In the genomic region with DNA sequence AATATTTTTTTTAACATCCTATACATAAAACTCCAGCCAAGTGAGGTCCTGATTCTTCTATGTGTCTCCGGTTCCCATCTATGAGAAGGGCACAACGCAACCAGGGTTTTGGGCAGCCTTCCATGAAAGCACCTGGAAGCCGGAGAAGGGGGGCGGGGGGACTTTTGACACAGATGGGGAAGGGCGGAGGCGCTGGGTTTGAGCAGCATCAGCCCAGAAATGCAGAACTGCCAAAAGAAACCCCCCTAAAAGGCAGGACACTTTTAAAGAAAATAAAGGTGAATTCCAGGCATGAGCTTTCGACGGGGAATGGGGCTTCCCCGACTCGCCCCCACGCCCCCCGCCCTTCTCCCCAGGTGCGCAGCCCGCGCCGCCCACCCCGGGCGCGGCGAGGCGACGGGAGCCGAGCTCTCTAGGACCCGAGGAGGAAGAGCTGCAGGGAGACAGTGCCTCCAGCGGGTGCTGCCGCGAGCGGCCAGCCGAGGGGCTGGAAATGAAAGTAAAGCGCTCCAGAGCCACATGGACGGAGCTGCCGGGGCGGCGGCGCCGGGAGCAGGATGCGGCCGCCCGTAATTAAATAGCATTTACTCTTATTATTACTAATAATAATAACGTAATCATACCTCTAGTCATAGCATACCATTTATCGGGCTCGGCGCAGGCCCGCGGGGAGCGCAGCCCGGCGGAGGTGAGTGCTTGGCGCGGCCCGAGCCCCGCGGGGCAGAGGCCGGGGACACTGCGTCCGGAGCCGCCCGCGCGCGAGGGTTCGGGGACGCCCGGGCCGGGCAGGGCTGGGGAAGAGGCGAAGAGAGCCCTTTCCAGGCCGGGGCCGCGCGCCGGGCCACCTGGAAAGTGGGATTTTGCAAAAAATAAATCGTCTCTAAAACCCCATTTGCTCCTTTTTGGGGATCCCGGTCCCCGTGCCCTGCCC, we compare ENCODE assay signal across 8 cellular contexts. TPM values are rescaled to one million over a fixed set of nuclear protein-coding genes. Genes with fewer than 3 reads are reported as not detected.
A peak's percentile ranks its signal among the peaks of the same experiment; 100 is the strongest.
DNase-seq lines count a peak whose midpoint lies in the region; ATAC-seq and TF ChIP-seq lines count a peak whose summit lies in the region.

A gene with protein sequence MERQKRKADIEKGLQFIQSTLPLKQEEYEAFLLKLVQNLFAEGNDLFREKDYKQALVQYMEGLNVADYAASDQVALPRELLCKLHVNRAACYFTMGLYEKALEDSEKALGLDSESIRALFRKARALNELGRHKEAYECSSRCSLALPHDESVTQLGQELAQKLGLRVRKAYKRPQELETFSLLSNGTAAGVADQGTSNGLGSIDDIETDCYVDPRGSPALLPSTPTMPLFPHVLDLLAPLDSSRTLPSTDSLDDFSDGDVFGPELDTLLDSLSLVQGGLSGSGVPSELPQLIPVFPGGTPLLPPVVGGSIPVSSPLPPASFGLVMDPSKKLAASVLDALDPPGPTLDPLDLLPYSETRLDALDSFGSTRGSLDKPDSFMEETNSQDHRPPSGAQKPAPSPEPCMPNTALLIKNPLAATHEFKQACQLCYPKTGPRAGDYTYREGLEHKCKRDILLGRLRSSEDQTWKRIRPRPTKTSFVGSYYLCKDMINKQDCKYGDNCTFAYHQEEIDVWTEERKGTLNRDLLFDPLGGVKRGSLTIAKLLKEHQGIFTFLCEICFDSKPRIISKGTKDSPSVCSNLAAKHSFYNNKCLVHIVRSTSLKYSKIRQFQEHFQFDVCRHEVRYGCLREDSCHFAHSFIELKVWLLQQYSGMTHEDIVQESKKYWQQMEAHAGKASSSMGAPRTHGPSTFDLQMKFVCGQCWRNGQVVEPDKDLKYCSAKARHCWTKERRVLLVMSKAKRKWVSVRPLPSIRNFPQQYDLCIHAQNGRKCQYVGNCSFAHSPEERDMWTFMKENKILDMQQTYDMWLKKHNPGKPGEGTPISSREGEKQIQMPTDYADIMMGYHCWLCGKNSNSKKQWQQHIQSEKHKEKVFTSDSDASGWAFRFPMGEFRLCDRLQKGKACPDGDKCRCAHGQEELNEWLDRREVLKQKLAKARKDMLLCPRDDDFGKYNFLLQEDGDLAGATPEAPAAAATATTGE (plus strand): TSS at position 441 of the 931 bp plus-strand sequence. CDS start 19,136 bp downstream, outside the sequence.

- H3K9me3 ChIP-seq in neural progenitor cell (ENCODE audit: low read depth), result no peaks in the 10 kb centered on the region

- H3K9ac ChIP-seq in neural progenitor cell, result peak within 1 kb of the TSS; percentile 91

- H3K4me2 ChIP-seq in GM23338 (peak within 1 kb of the TSS; percentile 93), neural progenitor cell (peak within 1 kb of the TSS; percentile 82)

- H3K4me1 ChIP-seq in GM23338 (ENCODE audit: insufficient read depth), result peaks cover 15% of the 10 kb centered on the region
- peaks cover 10% of the 10 kb centered on the region for H3K4me1 ChIP-seq in neural progenitor cell

- H3K4me3 ChIP-seq in GM23338 (peak within 1 kb of the TSS; percentile 95), foreskin fibroblast (ENCODE audit: low read depth in 1 of 2, low read length in 2 of 2) (peak within 1 kb of the TSS; percentile 77 to 94), neural progenitor cell (peak within 1 kb of the TSS; percentile 97)

- H4K20me1 ChIP-seq in GM23338 (replicated peaks; ENCODE audit: insufficient read depth) (peaks cover 10% of the 10 kb centered on the region), neural progenitor cell (ENCODE audit: low read depth) (no peaks in the 10 kb centered on the region)

- no peaks in the 10 kb centered on the region for H3K27me3 ChIP-seq in GM23338 (ENCODE audit: insufficient read depth)
- no peaks in the 10 kb centered on the region for H3K27me3 ChIP-seq in neural progenitor cell

- 0 out of 2 replicates have a peak within 1 kb of the TSS, but pooled peaks have one; percentile 66 for H3K27ac ChIP-seq in GM23338 (ENCODE audit: low read depth)
- peak within 1 kb of the TSS; percentile 7 for H3K27ac ChIP-seq in neural progenitor cell

- H3K79me2 ChIP-seq in GM23338 (replicated peaks; ENCODE audit: insufficient read depth) (peaks cover 52% of the 10 kb centered on the region), neural progenitor cell (ENCODE audit: low read depth) (peaks cover 57% of the 10 kb centered on the region)

- H3K27me3 Mint-ChIP-seq in GM23338 (ENCODE audit: insufficient read depth, low read depth, poor library complexity), result peaks cover 14% of the 10 kb centered on the region
- H3K27me3 Mint-ChIP-seq in neural progenitor cell (ENCODE audit: insufficient read depth, low read depth), result no peaks in the 10 kb centered on the region

- ATAC-seq in GM23338, result peak; percentile 95

- H3F3A ChIP-seq in GM23338 (replicated peaks; ENCODE audit: low read depth) (0 out of 2 replicates have a peak, but pooled peaks cover 6% of the 10 kb centered on the region), neural progenitor cell (ENCODE audit: low read depth) (peaks cover 14% of the 10 kb centered on the region)

- H3K4me1 Mint-ChIP-seq in GM23338 (peaks cover 20% of the 10 kb centered on the region), neural progenitor cell (peaks cover 14% of the 10 kb centered on the region)

- H3K36me3 Mint-ChIP-seq in GM23338 (ENCODE audit: low read depth), result peaks cover 21% of the 10 kb centered on the region
- H3K36me3 Mint-ChIP-seq in neural progenitor cell, result peaks cover 3% of the 10 kb centered on the region

- no peaks in the 10 kb centered on the region for H3K9me2 ChIP-seq in GM23338 (ENCODE audit: insufficient read depth)

- peak within 1 kb of the TSS; percentile 5 for H2AFZ ChIP-seq in GM23338
- peak within 1 kb of the TSS; percentile 87 for H2AFZ ChIP-seq in neural progenitor cell (replicated peaks)

- H3K27ac Mint-ChIP-seq in GM23338, result no peak within 1 kb of the TSS
- no peak within 1 kb of the TSS for H3K27ac Mint-ChIP-seq in neural progenitor cell

- H3K9me3 Mint-ChIP-seq in GM23338 (peaks cover 3% of the 10 kb centered on the region; the same call in 1 of the 3 replicates), neural progenitor cell (no peaks in the 10 kb centered on the region)

- H3K4me3 Mint-ChIP-seq in GM23338 (peak within 1 kb of the TSS; percentile 72), neural progenitor cell (peak within 1 kb of the TSS; percentile 91)

- TF ChIP-seq CTCF in GM23338 (conservative IDR thresholded peaks at IDR 0.05; ENCODE audit: low read depth in 2 of 2) (peak; percentile 27 to 40), foreskin fibroblast (IDR thresholded peaks at IDR 0.05; ENCODE audit: low read depth, low read length) (peak; percentile 58), neural progenitor cell (IDR thresholded peaks at IDR 0.05) (peak; percentile 60)

- H3K36me3 ChIP-seq in GM23338 (ENCODE audit: insufficient read depth) (no peaks in the 10 kb centered on the region), neural progenitor cell (no peaks in the 10 kb centered on the region)

- DNase-seq in EL, result peak; percentile 82
- peak; percentile 92 for DNase-seq in GM23338 (ENCODE audit: low spot score)
- peak; percentile 78 for DNase-seq in LHCN-M2 (ENCODE audit: low read depth)
- DNase-seq in SHP77 (lab: John Stamatoyannopoulos, UW), result peak; percentile 82 to 93
- DNase-seq in activated gamma-delta T cell (lab: John Stamatoyannopoulos, UW), result peak; percentile 75
- peak; percentile 78 to 93 for DNase-seq in foreskin fibroblast
- DNase-seq in neural progenitor cell (ENCODE audit: low spot score), result peak; percentile 91
- DNase-seq in stromal cell of bone marrow (ENCODE audit: low read depth), result peak; percentile 72

TF ChIP-seq in GM23338, 12 proteins besides CTCF, POLR2A, EP300 and RAD21 (continues in another document):
- TF ChIP-seq CREB1 (CRISPR knock-in tag; IDR thresholded peaks at IDR 0.05; ENCODE audit: low read depth), result 0 out of 2 replicates have a peak, but pooled peaks have one; percentile 10

RNA-seq across cellular contexts. Expression of the gene that starts here (rescaled TPM):
- 51.3 and 61.5 TPM in 2 replicates for total RNA-seq in GM23338 (2014; rRNA removed; shearing (Covaris generic))
- polyA plus RNA-seq in GM23338 (2016; fragmentation: Nextera tagmentation; extraction: Ambion mirVana), result 5.7 and 7.0 TPM in 2 replicates
- total RNA-seq in LHCN-M2 (2014; rRNA removed) (51.5 and 52.2 TPM in 2 replicates), neural progenitor cell (ENCODE audit: low replicate concordance) (25.8 and 56.3 TPM in 2 replicates)
- polyA plus RNA-seq in LHCN-M2 (2012), result 66.2 TPM

Comparison
In these comparisons a context has a peak if more than half of its experiments do, and no peak if none do; other contexts are left out.
1. Peak in every context shown above with its lines: DNase-seq, ATAC-seq, H3K4me3 ChIP-seq and H3K27ac ChIP-seq.